9 cellular contexts compared by ENCODE assay signal in the genomic region with DNA sequence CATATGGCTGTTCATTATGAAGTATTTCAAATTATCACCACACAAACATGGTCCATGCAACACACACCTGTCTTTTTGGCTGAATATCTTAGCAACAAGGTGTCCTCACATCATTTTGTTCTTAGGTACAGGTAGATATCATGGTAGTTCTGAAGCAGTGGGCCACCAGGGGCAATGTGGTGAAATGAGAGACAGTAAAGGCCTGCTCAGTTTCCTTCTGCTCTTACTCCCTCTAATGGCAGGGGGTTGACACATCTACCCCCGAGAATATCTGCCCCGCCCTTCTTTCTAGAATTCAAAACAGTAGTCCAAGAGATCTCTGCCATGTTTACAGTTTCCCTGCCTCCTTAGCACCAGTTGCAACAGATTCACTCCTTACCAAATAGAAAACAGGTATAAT.
DNase-seq lines count a peak whose midpoint lies in the region; FAIRE-seq and TF ChIP-seq lines count a peak whose summit lies in the region.
"Had no signal": no experiment of that assay in that cellular context is flagged by ENCODE, and none has a peak within 500 bp of the region (broad histone marks: within the 10 kb centered on the region; RNA-seq: fewer than 3 reads in every experiment).

No MANE protein-coding gene starts in this region.

- peak; percentile 28 for FAIRE-seq in RCC 7860 (lab: Jason Lieb, UNC)

- H3K4me1 ChIP-seq in HAP-1, result no peaks in the 10 kb centered on the region
- H3K4me1 ChIP-seq in KMS-11 (ENCODE audit: low read depth, poor library complexity, severe bottlenecking), result no peaks in the 10 kb centered on the region
- H3K4me1 ChIP-seq in prostate gland (replicated peaks), result no peaks in the 10 kb centered on the region

- intact Hi-C loops in prostate gland (cut with DNase I), result no loop called here

- peak; percentile 52 for DNase-seq in NCI-H2107 treated with DMSO at 0.1 percent for 48 hours (lab: John Stamatoyannopoulos, UW; ENCODE audit: unreplicated experiment)
- DNase-seq in NCI-H2107 (lab: John Stamatoyannopoulos, UW), result no peak
- peak; percentile 65 to 69 for DNase-seq in HAP-1 (ENCODE audit: low spot score in 2 of 2)
- DNase-seq in RCC 7860 (ENCODE audit: low spot score), result peak; percentile 63
- DNase-seq in foreskin melanocyte, result peak; percentile 62
- no peak for DNase-seq in prostate gland (ENCODE audit: low spot score)
- no peak for DNase-seq in DMS79 (lab: John Stamatoyannopoulos, UW)
- DNase-seq: activated naive CD8-positive, alpha-beta T cell treated with anti-CD3 and anti-CD28 coated beads, Interleukin-2, amount 10 ng/mL, durations not matched to agents 7 days and 5 days had no signal

- peak; percentile 50 for TF ChIP-seq CTCF in KMS-11 (conservative IDR thresholded peaks at IDR 0.05; ENCODE audit: low read depth, low read length)
- no peak for TF ChIP-seq CTCF in prostate gland (IDR thresholded peaks at IDR 0.05)

- H3K4me2 ChIP-seq in KMS-11, result no peak overlapping the region

- H3K27me3 ChIP-seq in HAP-1 (ENCODE audit: low read depth) (peaks cover 11% of the 10 kb centered on the region; the same call in 1 of the 2 replicates), KMS-11 (ENCODE audit: insufficient read depth, low read depth) (no peaks in the 10 kb centered on the region), prostate gland (replicated peaks; ENCODE audit: insufficient read depth) (no peaks in the 10 kb centered on the region)

- no peak for TF ChIP-seq POLR2A in prostate gland (IDR thresholded peaks at IDR 0.05)

- H2AFZ ChIP-seq in KMS-11 (ENCODE audit: low read depth), result no peak overlapping the region

- H3K79me2 ChIP-seq in KMS-11 (ENCODE audit: insufficient read depth, low read depth), result no peaks in the 10 kb centered on the region

- WGBS in prostate gland, result 61% methylated on average over 2 of the region's 2 CpGs

- in situ Hi-C loops in HAP-1 (cut with MboI; ENCODE audit: low sequenced_read_pairs), result loop anchor here (25.0 kb wide), 1 partner anchor 207 kb away; no protein-coding TSS in a partner anchor

- no peaks in the 10 kb centered on the region for H4K20me1 ChIP-seq in KMS-11 (ENCODE audit: insufficient read depth)

- no peaks in the 10 kb centered on the region for H3K9me3 ChIP-seq in HAP-1
- no peaks in the 10 kb centered on the region for H3K9me3 ChIP-seq in prostate gland

- no peak overlapping the region for H3K9ac ChIP-seq in KMS-11

- H3K36me3 ChIP-seq in HAP-1 (replicated peaks) (no peaks in the 10 kb centered on the region), KMS-11 (ENCODE audit: insufficient read depth) (no peaks in the 10 kb centered on the region), prostate gland (no peaks in the 10 kb centered on the region)

- no peak overlapping the region for H3K4me3 ChIP-seq in HAP-1
- no peak overlapping the region for H3K4me3 ChIP-seq in KMS-11 (IDR thresholded peaks at IDR 0.05; ENCODE audit: insufficient read depth, low read depth, low read length)
- no peak overlapping the region for H3K4me3 ChIP-seq in prostate gland

- H3K27ac ChIP-seq in KMS-11 (no peak overlapping the region), prostate gland (no peak overlapping the region)

Comparison
In these comparisons a context has a peak if more than half of its experiments do, and no peak if none do; other contexts are left out.
1. DNase-seq: peak in NCI-H2107 treated with DMSO at 0.1 percent for 48 hours (single experiment), HAP-1 (2 of 2), RCC 7860 (single experiment) and foreskin melanocyte (single experiment); none in NCI-H2107 (single experiment), prostate gland (single experiment) and DMS79 (single experiment).